8 cellular contexts compared by ENCODE assay signal in the genomic region with DNA sequence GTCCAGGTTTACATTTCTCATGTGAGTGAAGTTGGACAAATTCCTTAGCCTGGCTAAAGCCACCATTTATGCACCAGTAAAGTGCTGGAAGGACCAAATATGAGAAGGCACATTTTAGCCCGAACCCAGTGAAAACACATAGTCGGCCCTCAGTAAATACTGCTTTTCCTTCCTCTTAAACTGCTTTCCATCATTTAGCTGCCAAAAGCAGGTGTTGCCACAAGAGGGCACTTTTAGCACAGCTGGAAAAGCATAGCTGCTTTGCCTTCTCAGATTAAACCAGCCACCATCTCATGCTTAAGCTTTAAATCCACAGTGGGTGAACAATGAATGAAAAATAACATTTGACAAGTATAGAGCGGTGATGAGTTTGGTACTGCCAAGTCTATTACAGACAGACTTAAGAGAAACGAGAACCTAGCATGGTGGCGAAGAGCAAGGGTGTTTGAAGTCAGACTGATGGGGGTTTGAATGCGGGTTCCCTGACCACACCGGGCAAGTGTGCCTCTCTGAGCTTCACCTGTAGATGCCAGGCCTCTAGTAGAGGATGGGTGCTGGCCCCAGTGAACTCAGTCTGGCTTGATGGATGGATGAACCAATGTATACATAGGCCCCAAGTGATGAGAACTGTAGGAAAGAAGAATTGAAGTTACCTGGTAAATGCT. TPM values are rescaled to one million over a fixed set of nuclear protein-coding genes. Genes with fewer than 3 reads are reported as not detected.
DNase-seq lines count a peak whose midpoint lies in the region; ATAC-seq and TF ChIP-seq lines count a peak whose summit lies in the region.

No MANE protein-coding gene starts in this region.

- H3K9me3 ChIP-seq in spleen, result no peaks in the 10 kb centered on the region

- no peak for TF ChIP-seq POLR2A in spleen (IDR thresholded peaks at IDR 0.05)

- H3K4me3 ChIP-seq in H7 (ENCODE audit: insufficient read depth, low read depth, low read length), result no peak overlapping the region
- H3K4me3 ChIP-seq in spleen, result no peak overlapping the region

- H3K36me3 Mint-ChIP-seq in T-cell, result peaks cover 17% of the 10 kb centered on the region

- no peaks in the 10 kb centered on the region for H3K9me3 Mint-ChIP-seq in T-cell

- no peak overlapping the region for H3K4me3 Mint-ChIP-seq in T-cell

- H3K27ac ChIP-seq in spleen, result no peak overlapping the region

- peak; percentile 44 to 78 (median 65) for TF ChIP-seq CTCF in spleen (IDR thresholded peaks at IDR 0.05 in 8 of 11, conservative IDR thresholded peaks at IDR 0.05 in 3 of 11)

- H3K4me1 ChIP-seq in spleen, result peaks cover 0 to 24% (median 6%) of the 10 kb centered on the region in 6 donors

- POLR2A ChIA-PET in T-cell (lab: Charles Lee), result no interaction called here

- H3K27ac Mint-ChIP-seq in T-cell, result no peak overlapping the region

- H3K27me3 ChIP-seq in H7 (ENCODE audit: control insufficient read depth, insufficient read depth, low read length), result no peaks in the 10 kb centered on the region
- no peaks in the 10 kb centered on the region for H3K27me3 ChIP-seq in spleen (replicated peaks in 1 of 7)

- 67 to 72% (median 70%) methylated on average over 7 of the region's 7 CpGs for WGBS in spleen, 5 donors

- H3K27me3 Mint-ChIP-seq in T-cell, result no peaks in the 10 kb centered on the region

- DNase-seq in EH (ENCODE audit: low read depth) (peak; percentile 72), H7 (peak; percentile 20), NCI-H1092 treated with DMSO at 0.1 percent for 48 hours (lab: John Stamatoyannopoulos, UW) (peak; percentile 62), T-cell (peak; percentile 30 to 73 (median 53)), amniotic epithelial cell (ENCODE audit: low read depth) (peak; percentile 72), hepatic stellate cell (ENCODE audit: low spot score) (peak; percentile 34), spleen (no peak)

- CTCF ChIA-PET in T-cell (lab: Charles Lee), result interaction anchor here (0.6 to 3.0 kb wide), 22 partner anchors 10 to 505 kb away, joined by 3 to 25 read pairs (median 4); no protein-coding TSS in a partner anchor

- intact Hi-C loops in spleen (cut with DNase I; ENCODE audit: low total_unique reads), result no loop called here

- H3K36me3 ChIP-seq in H7 (replicated peaks; ENCODE audit: control insufficient read depth, insufficient read depth, low read length) (no peaks in the 10 kb centered on the region), spleen (peaks cover 0 to 32% (median 0%) of the 10 kb centered on the region in 6 donors)

- ATAC-seq in T-cell (replicated peaks in 1 of 4) (peak; percentile 69 to 82 (median 81)), GM21825 (IDR thresholded peaks at IDR 0.05; ENCODE audit: unreplicated experiment) (no peak)

- H3K4me1 Mint-ChIP-seq in T-cell, result peaks cover 21 to 25% (median 23%) of the 10 kb centered on the region in 3 donors

RNA-seq across cellular contexts. Expression of a gene that starts 57.8 kb away (rescaled TPM):
- total RNA-seq in H7 (2014; rRNA removed; shearing (Covaris generic)), result 3.0 and 3.5 TPM in 2 replicates
- total RNA-seq in T-cell (10 to 100 TPM; 11.7 to 16.0 (median 15.2) TPM), spleen (10 to 100 TPM in 1 of 7 donors, 1 to 10 TPM in 6; 7.7 to 11.5 (median 8.1) TPM)
- 1 to 10 TPM; 1.5 to 2.7 (median 2.3) TPM for polyA plus RNA-seq in spleen
